In genomic region chr7:147547252-147547897, GRCh38 we compare ENCODE assay signal across 7 cellular contexts.
DNase-seq lines count a peak whose midpoint lies in the region; ATAC-seq and TF ChIP-seq lines count a peak whose summit lies in the region.

No MANE protein-coding gene starts in this region.

- no peak for ATAC-seq in activated CD8-positive, alpha-beta T cell treated with anti-CD3 and anti-CD28 coated beads, Interleukin-2, amount 10 ng/mL, durations not matched to agents 7 days and 5 days
- ATAC-seq in mucosa of descending colon (peak; percentile 65), HG03521 (IDR thresholded peaks at IDR 0.05; ENCODE audit: unreplicated experiment) (no peak)

- no peaks in the 10 kb centered on the region for H3K9me2 ChIP-seq in Loucy (replicated peaks; ENCODE audit: low read depth, low read length)

- TF ChIP-seq CTCF in GM12873 (IDR thresholded peaks at IDR 0.05; ENCODE audit: insufficient read depth, low read depth, low read length, missing control alignments) (peak; percentile 56), Loucy (conservative IDR thresholded peaks at IDR 0.05; ENCODE audit: low read length) (peak; percentile 54), mucosa of descending colon (IDR thresholded peaks at IDR 0.05) (no peak)

- no peaks in the 10 kb centered on the region for H3F3A ChIP-seq in Loucy (ENCODE audit: low read depth)

- no peaks in the 10 kb centered on the region for H3K27me3 ChIP-seq in Loucy (ENCODE audit: insufficient read depth, low read length, poor library complexity, severe bottlenecking)

- no peak overlapping the region for H3K4me2 ChIP-seq in Loucy (ENCODE audit: low read depth, low read length, poor library complexity, severe bottlenecking)

- H3K4me3 Mint-ChIP-seq in activated CD8-positive, alpha-beta T cell treated with anti-CD3 and anti-CD28 coated beads, Interleukin-2, amount 10 ng/mL, durations not matched to agents 7 days and 5 days, result no peak overlapping the region

- intact Hi-C loops in mucosa of descending colon (cut with DNase I, micrococcal nuclease), result loop anchor here in 1 of 2 donors (10.0 kb wide), 1 partner anchor 537 kb away; no protein-coding TSS in a partner anchor

- H3K36me3 ChIP-seq in Loucy (ENCODE audit: insufficient read depth, low read length) (no peaks in the 10 kb centered on the region), mucosa of descending colon (ENCODE audit: low read depth) (no peaks in the 10 kb centered on the region)

- no peaks in the 10 kb centered on the region for H3K36me3 Mint-ChIP-seq in activated CD8-positive, alpha-beta T cell treated with anti-CD3 and anti-CD28 coated beads, Interleukin-2, amount 10 ng/mL, durations not matched to agents 7 days and 5 days (ENCODE audit: low read depth)

- H3K27me3 Mint-ChIP-seq in activated CD8-positive, alpha-beta T cell treated with anti-CD3 and anti-CD28 coated beads, Interleukin-2, amount 10 ng/mL, durations not matched to agents 7 days and 5 days (ENCODE audit: low read depth), result no peaks in the 10 kb centered on the region

- H4K20me1 ChIP-seq in Loucy (ENCODE audit: insufficient read depth, low read length, poor library complexity, severe bottlenecking), result no peaks in the 10 kb centered on the region

- H3K9ac ChIP-seq in Loucy (ENCODE audit: low read depth, low read length, poor library complexity, severe bottlenecking), result no peak overlapping the region

- POLR2A ChIA-PET in activated CD8-positive, alpha-beta T cell treated with anti-CD3 and anti-CD28 coated beads, Interleukin-2, amount 10 ng/mL, durations not matched to agents 7 days and 5 days (lab: Charles Lee), result no interaction called here

- H2AFZ ChIP-seq in Loucy (ENCODE audit: low read length), result no peak overlapping the region

- CTCF ChIA-PET in activated CD8-positive, alpha-beta T cell treated with anti-CD3 and anti-CD28 coated beads, Interleukin-2, amount 10 ng/mL, durations not matched to agents 7 days and 5 days (lab: Charles Lee), result no interaction called here

- no peak overlapping the region for H3K4me3 ChIP-seq in Loucy (ENCODE audit: low read length, poor library complexity, severe bottlenecking)
- no peak overlapping the region for H3K4me3 ChIP-seq in mucosa of descending colon

- DNase-seq in activated CD8-positive, alpha-beta T cell treated with anti-CD3 and anti-CD28 coated beads, Interleukin-2, amount 10 ng/mL, durations not matched to agents 7 days and 5 days, result peak; percentile 21
- DNase-seq in mucosa of descending colon (peak in 2 of 3 donors; percentile 31 to 42), T-helper 9 cell (no peak)
- DNase-seq in stimulated activated naive CD4-positive, alpha-beta T cell (lab: John Stamatoyannopoulos, UW), result no peak

- no peak overlapping the region for H3K27ac Mint-ChIP-seq in activated CD8-positive, alpha-beta T cell treated with anti-CD3 and anti-CD28 coated beads, Interleukin-2, amount 10 ng/mL, durations not matched to agents 7 days and 5 days

- no peaks in the 10 kb centered on the region for H3K9me3 Mint-ChIP-seq in activated CD8-positive, alpha-beta T cell treated with anti-CD3 and anti-CD28 coated beads, Interleukin-2, amount 10 ng/mL, durations not matched to agents 7 days and 5 days (ENCODE audit: insufficient read depth)

- H3K4me1 ChIP-seq in Loucy (ENCODE audit: insufficient read depth, low read length, poor library complexity, severe bottlenecking) (no peaks in the 10 kb centered on the region), mucosa of descending colon (ENCODE audit: low read depth) (no peaks in the 10 kb centered on the region)

- no peaks in the 10 kb centered on the region for H3K79me2 ChIP-seq in Loucy (ENCODE audit: insufficient read depth, low read length)

- H3K9me3 ChIP-seq in Loucy (ENCODE audit: insufficient read depth, low read depth, low read length) (no peaks in the 10 kb centered on the region), mucosa of descending colon (no peaks in the 10 kb centered on the region)

- no peaks in the 10 kb centered on the region for H3K4me1 Mint-ChIP-seq in activated CD8-positive, alpha-beta T cell treated with anti-CD3 and anti-CD28 coated beads, Interleukin-2, amount 10 ng/mL, durations not matched to agents 7 days and 5 days (ENCODE audit: low read depth)

Comparison
In these comparisons a context has a peak if more than half of its experiments do, and no peak if none do; other contexts are left out.
1. DNase-seq: peak in activated CD8-positive, alpha-beta T cell treated with anti-CD3 and anti-CD28 coated beads, Interleukin-2, amount 10 ng/mL, durations not matched to agents 7 days and 5 days (single experiment) and mucosa of descending colon (2 of 3); none in T-helper 9 cell (single experiment) and stimulated activated naive CD4-positive, alpha-beta T cell (0 of 6).